In genomic region chr5:64930672-64931318, GRCh38 we compare ENCODE assay signal across 15 cellular contexts.
DNase-seq lines count a peak whose midpoint lies in the region; ATAC-seq and TF ChIP-seq lines count a peak whose summit lies in the region.
"Had no signal": no experiment of that assay in that cellular context is flagged by ENCODE, and none has a peak within 500 bp of the region (broad histone marks: within the 10 kb centered on the region; RNA-seq: fewer than 3 reads in every experiment).

No MANE protein-coding gene starts in this region.

- no peak overlapping the region for H4K8ac ChIP-seq in IMR-90 (ENCODE audit: low read depth in 2 of 2, low read length in 2 of 2)

- H4K91ac ChIP-seq in IMR-90 (ENCODE audit: insufficient read depth, low read depth, low read length) = no peak overlapping the region

- no peak overlapping the region for H3K14ac ChIP-seq in IMR-90 (replicated peaks; ENCODE audit: low read depth, low read length)

- no peak overlapping the region for H3K4ac ChIP-seq in IMR-90 (ENCODE audit: low read depth, low read length)

- WGBS in IMR-90 (ENCODE audit: extremely low coverage in 2 of 2, insufficient read length in 1 of 2), 2 experiments = no CpG with 5 or more reads among the region's 2 CpGs
- 88% methylated on average over 2 of the region's 2 CpGs for WGBS in SK-N-SH (ENCODE audit: low lambda C conversion rate)

- no peak overlapping the region for H3K18ac ChIP-seq in IMR-90 (ENCODE audit: low read depth, low read length)

- H2BK120ac ChIP-seq in IMR-90 (ENCODE audit: low read depth, low read length) = no peak overlapping the region

- 0 out of 2 replicates have a peak, but pooled peaks cover 3% of the 10 kb centered on the region for H3K4me1 ChIP-seq in IMR-90 (ENCODE audit: control insufficient read depth, insufficient read depth, low read length)
- H3K4me1 ChIP-seq in SK-N-SH (ENCODE audit: control insufficient read depth in 1 of 2, insufficient read depth in 2 of 2, low read depth in 1 of 2, low read length in 1 of 2) = no peaks in the 10 kb centered on the region
- H3K4me1 ChIP-seq: BE2C, Caco-2 had no signal

- TF ChIP-seq EP300 in Ishikawa (IDR thresholded peaks at IDR 0.05; ENCODE audit: borderline replicate concordance) = no peak
- peak in 1 of 2 experiments; percentile 50; a peak in 1 of 4 replicates for TF ChIP-seq EP300 in SK-N-SH (IDR thresholded peaks at IDR 0.05; ENCODE audit: borderline replicate concordance in 1 of 2, low read depth in 1 of 2, low read length in 1 of 2)

- no peak overlapping the region for H3K23ac ChIP-seq in IMR-90 (ENCODE audit: low read depth, low read length)

- no peaks in the 10 kb centered on the region for H4K20me1 ChIP-seq in IMR-90 (ENCODE audit: insufficient read depth, low read length)
- no peaks in the 10 kb centered on the region for H4K20me1 ChIP-seq in SK-N-SH (ENCODE audit: insufficient read depth)

- dilution Hi-C loops in IMR-90 (cut with HindIII; ENCODE audit: low sequenced_read_pairs, unreplicated experiment) = no loop called here

- H3K9me2 ChIP-seq in SK-N-SH = no peaks in the 10 kb centered on the region

- DNase-seq in IMR-90 (no peak), SK-N-SH (peak; percentile 24), epithelial cell of esophagus (ENCODE audit: low read depth) (peak; percentile 9), NCI-H510A (lab: John Stamatoyannopoulos, UW) (no peak), NCI-H1436 treated with DMSO at 0.1 percent for 48 hours (lab: John Stamatoyannopoulos, UW) (no peak)
- DNase-seq: ACHN; BE2C; C1 segment of cervical spinal cord; Caco-2; CD4-positive, CD25-positive, alpha-beta regulatory T cell; HCEC 1CT had no signal

- no peak overlapping the region for H2AK5ac ChIP-seq in IMR-90 (ENCODE audit: low read depth, low read length)

- CTCF ChIA-PET in IMR-90 (lab: Yijun Ruan, JAX) = no interaction called here
- CTCF ChIA-PET in SK-N-SH (lab: Yijun Ruan, JAX) = no interaction called here

- no peak for ATAC-seq in IMR-90 (ENCODE audit: low read depth)
- no peak for ATAC-seq in GM18867 (IDR thresholded peaks at IDR 0.05; ENCODE audit: unreplicated experiment)
- ATAC-seq: GM23338 had no signal

- H3K79me2 ChIP-seq in SK-N-SH (ENCODE audit: insufficient read depth) = no peaks in the 10 kb centered on the region

- no peaks in the 10 kb centered on the region for H3K9me3 ChIP-seq in IMR-90 (ENCODE audit: control insufficient read depth, insufficient read depth, low read length)
- H3K9me3 ChIP-seq in SK-N-SH = no peaks in the 10 kb centered on the region
- H3K9me3 ChIP-seq: BE2C, Caco-2 had no signal

- H3K36me3 ChIP-seq in IMR-90 (ENCODE audit: control insufficient read depth, insufficient read depth, low read length) (peaks cover 1% of the 10 kb centered on the region; the same call in 1 of the 2 replicates), SK-N-SH (replicated peaks in 1 of 2; ENCODE audit: control insufficient read depth in 1 of 2, insufficient read depth in 2 of 2, low read length in 1 of 2) (no peaks in the 10 kb centered on the region)
- H3K36me3 ChIP-seq: BE2C had no signal

- H2BK5ac ChIP-seq in IMR-90 (ENCODE audit: low read depth, low read length, poor library complexity, severe bottlenecking) = no peak overlapping the region

- H3K9ac ChIP-seq in IMR-90 (ENCODE audit: low read depth, low read length) = no peak overlapping the region
- no peak overlapping the region for H3K9ac ChIP-seq in SK-N-SH

- no peak overlapping the region for H3K56ac ChIP-seq in IMR-90 (ENCODE audit: extremely low read depth, insufficient read depth, low read length)

- TF ChIP-seq RAD21 in IMR-90 (IDR thresholded peaks at IDR 0.05; ENCODE audit: low read length) = no peak
- no peak for TF ChIP-seq RAD21 in Ishikawa (IDR thresholded peaks at IDR 0.05; ENCODE audit: low read depth)
- no peak for TF ChIP-seq RAD21 in SK-N-SH (IDR thresholded peaks at IDR 0.05; ENCODE audit: low read length)

- no peak overlapping the region for H3K4me3 ChIP-seq in IMR-90 (ENCODE audit: insufficient read depth, low read depth, low read length)
- H3K4me3 ChIP-seq in SK-N-SH (ENCODE audit: low read depth in 2 of 2, low read length in 1 of 2) = no peak overlapping the region
- H3K4me3 ChIP-seq in epithelial cell of esophagus (ENCODE audit: low read length) = no peak overlapping the region
- H3K4me3 ChIP-seq: GM23338 had no signal

- H3K27me3 ChIP-seq in IMR-90 (ENCODE audit: control insufficient read depth, insufficient read depth, low read length) (no peaks in the 10 kb centered on the region), SK-N-SH (ENCODE audit: insufficient read depth) (no peaks in the 10 kb centered on the region)
- H3K27me3 ChIP-seq: BE2C had no signal

- H3K4me2 ChIP-seq in IMR-90 (ENCODE audit: low read depth, low read length) = no peak overlapping the region
- H3K4me2 ChIP-seq in SK-N-SH = no peak overlapping the region
- H3K4me2 ChIP-seq: GM23338 had no signal

- H3K27ac ChIP-seq in IMR-90 (ENCODE audit: insufficient read depth, low read length) (no peak overlapping the region), SK-N-SH (ENCODE audit: low read depth in 2 of 2, low read length in 1 of 2) (peak overlapping the region in 1 of 2 experiments; percentile 70; a peak in 2 of 4 replicates)
- H3K27ac ChIP-seq: HL-60 had no signal

- POLR2A ChIA-PET in IMR-90 (lab: Charles Lee; ENCODE audit: unreplicated experiment) = no interaction called here
- POLR2A ChIA-PET in SK-N-SH (lab: Yijun Ruan, JAX) = no interaction called here

- no peaks in the 10 kb centered on the region for H3K79me1 ChIP-seq in IMR-90 (ENCODE audit: low read depth in 1 of 2, low read length in 2 of 2)

- H4K5ac ChIP-seq in IMR-90 (ENCODE audit: low read depth, low read length) = no peak overlapping the region

- BruUV-seq in IMR-90 (replicated peaks; lab: Mats Ljungman, UMichigan) = no TSS peak

- TF ChIP-seq CTCF in IMR-90 (conservative IDR thresholded peaks at IDR 0.05; ENCODE audit: low read depth, low read length) (no peak), SK-N-SH (IDR thresholded peaks at IDR 0.05) (no peak), epithelial cell of esophagus (IDR thresholded peaks at IDR 0.05; ENCODE audit: insufficient read depth, low read depth, low read length, missing control alignments) (no peak)

- H2AFZ ChIP-seq in IMR-90 (replicated peaks; ENCODE audit: low read length, poor library complexity) (no peak overlapping the region), SK-N-SH (ENCODE audit: low read depth) (no peak overlapping the region)
- H2AFZ ChIP-seq: GM23338 had no signal

- in situ Hi-C loops in IMR-90 (cut with MboI; ENCODE audit: low sequenced_read_pairs) = no loop called here

- no peak overlapping the region for H2BK20ac ChIP-seq in IMR-90 (ENCODE audit: low read depth, low read length)

- no peak for TF ChIP-seq POLR2A in IMR-90 (IDR thresholded peaks at IDR 0.05; ENCODE audit: low read depth, low read length)

- peaks cover 4% of the 10 kb centered on the region for H3F3A ChIP-seq in SK-N-SH (replicated peaks; ENCODE audit: insufficient read depth)

- H2BK15ac ChIP-seq in IMR-90 (ENCODE audit: low read depth, low read length) = no peak overlapping the region

- H2AK9ac ChIP-seq in IMR-90 (replicated peaks; ENCODE audit: low read depth, low read length, poor library complexity) = no peak overlapping the region

- intact Hi-C loops in IMR-90 (cut with micrococcal nuclease) = no loop called here

- no peaks in the 10 kb centered on the region for H3K9me1 ChIP-seq in IMR-90 (ENCODE audit: insufficient read depth, low read length)

TF ChIP-seq in IMR-90, 13 proteins besides CTCF, POLR2A, EP300 and RAD21:
- TF ChIP-seq NFE2L2 (IDR thresholded peaks at IDR 0.05; ENCODE audit: low read depth, low read length) (no peak), SMC3 (IDR thresholded peaks at IDR 0.05; ENCODE audit: low read depth, low read length) (no peak), CEBPB (IDR thresholded peaks at IDR 0.05; ENCODE audit: low read depth, low read length) (peak; percentile 66)

TF ChIP-seq in Ishikawa, 13 proteins besides CTCF, POLR2A, EP300 and RAD21:
- peak; percentile 78 for TF ChIP-seq CEBPB (IDR thresholded peaks at IDR 0.05)
- no peak for TF ChIP-seq NFIC (IDR thresholded peaks at IDR 0.05)

TF ChIP-seq in SK-N-SH, 30 proteins besides CTCF, POLR2A, EP300 and RAD21:
- TF ChIP-seq GATA2 (CRISPR knock-in tag; IDR thresholded peaks at IDR 0.05) (peak; percentile 54), IRF3 (IDR thresholded peaks at IDR 0.05; ENCODE audit: low read depth, low read length) (no peak), MEF2A (IDR thresholded peaks at IDR 0.05; ENCODE audit: borderline replicate concordance, low read depth) (no peak), FOXJ3 (CRISPR knock-in tag; IDR thresholded peaks at IDR 0.05) (peak; percentile 22; the same call in 1 of the 2 replicates), YY1 (IDR thresholded peaks at IDR 0.05; ENCODE audit: low read depth) (no peak), RCOR1 (IDR thresholded peaks at IDR 0.05; ENCODE audit: low read length) (peak; percentile 72; the same call in 1 of the 2 replicates)

Comparison
In these comparisons a context has a peak if more than half of its experiments do, and no peak if none do; other contexts are left out.
1. DNase-seq: peak in SK-N-SH (single experiment) and epithelial cell of esophagus (single experiment); none in IMR-90 (single experiment), NCI-H510A (single experiment) and NCI-H1436 treated with DMSO at 0.1 percent for 48 hours (single experiment).